ENCODE assay signal across 23 cellular contexts in genomic region chr19:18865106-18865972, GRCh38. TPM values are rescaled to one million over a fixed set of nuclear protein-coding genes. Genes with fewer than 3 reads are reported as not detected.
DNase-seq lines count a peak whose midpoint lies in the region; ATAC-seq, FAIRE-seq and TF ChIP-seq lines count a peak whose summit lies in the region.
"Had no signal": no experiment of that assay in that cellular context is flagged by ENCODE, and none has a peak within 500 bp of the region (broad histone marks: within the 10 kb centered on the region; RNA-seq: fewer than 3 reads in every experiment).

No MANE protein-coding gene starts in this region.

- intact Hi-C loops in K562 (cut with micrococcal nuclease) (loop anchor here (5.0 kb wide), 1 partner anchor 93 kb away; no protein-coding TSS in a partner anchor), left lung (cut with DNase I) (no loop called here)

- H3K4me2 ChIP-seq in K562 (ENCODE audit: insufficient read depth, low read length), result no peak overlapping the region
- H3K4me2 ChIP-seq: BLaER1, GM23338 had no signal

- TF ChIP-seq RAD21 in K562 (CRISPR knock-in tag; conservative IDR thresholded peaks at IDR 0.05 in 1 of 2, IDR thresholded peaks at IDR 0.05 in 1 of 2), result no peak

- FAIRE-seq in K562 (lab: Jason Lieb, UNC), result no peak
- no peak for FAIRE-seq in frontal cortex (lab: Jason Lieb, UNC)
- FAIRE-seq: HTR-8/SVneo had no signal

- TF ChIP-seq CTCF in RWPE1 (conservative IDR thresholded peaks at IDR 0.05; ENCODE audit: low read depth) (no peak), K562 (IDR thresholded peaks at IDR 0.05 in 2 of 3, conservative IDR thresholded peaks at IDR 0.05 in 1 of 3; ENCODE audit: insufficient read depth in 2 of 3, low read depth in 1 of 3, low read length in 3 of 3) (no peak), left lung (IDR thresholded peaks at IDR 0.05) (no peak)

- H3K27me3 ChIP-seq in K562 (ENCODE audit: control insufficient read depth in 2 of 2, insufficient read depth in 2 of 2, low read length in 2 of 2), result no peaks in the 10 kb centered on the region
- peaks cover 0 to 22% of the 10 kb centered on the region in 2 donors for H3K27me3 ChIP-seq in left lung
- H3K27me3 ChIP-seq: BLaER1, SJCRH30 had no signal

- CTCF ChIA-PET in RWPE1 (lab: Yijun Ruan, JAX) (interaction anchor here (0.6 to 1.2 kb wide), 4 partner anchors 15 to 140 kb away, joined by 3 to 5 read pairs (median 4); no protein-coding TSS in a partner anchor), K562 (lab: Yijun Ruan, JAX; ENCODE audit: low intra/inter-chr PET ratio) (interaction anchor here (1.1 kb wide), 2 partner anchors 18 to 687 kb away, joined by 3 read pairs; no protein-coding TSS in a partner anchor)

- TF ChIP-seq POLR2A in K562 (conservative IDR thresholded peaks at IDR 0.05), result no peak

- no peaks in the 10 kb centered on the region for H3K27me3 Mint-ChIP-seq in stimulated activated naive B cell treated with anti-CD40 and anti-IgM and Interleukin-4, amounts not matched to agents 10 μg/mL and 1 μg/mL and 100 μg/mL, for 72 hours
- H3K27me3 Mint-ChIP-seq: CD4-positive, alpha-beta T cell had no signal

- H3K27ac ChIP-seq in RWPE1 (peak overlapping the region; percentile 65), K562 (ENCODE audit: extremely low read depth, low read depth, low read length) (no peak overlapping the region), left lung (no peak overlapping the region)
- H3K27ac ChIP-seq: BLaER1, SJCRH30 had no signal

- no peaks in the 10 kb centered on the region for H3K9me3 ChIP-seq in K562 (replicated peaks; ENCODE audit: control insufficient read depth, insufficient read depth, low read depth, low read length)
- no peaks in the 10 kb centered on the region for H3K9me3 ChIP-seq in left lung
- H3K9me3 ChIP-seq: BLaER1, Caco-2, SJCRH30 had no signal

- 89% methylated on average over 15 of the region's 27 CpGs for WGBS in K562 (ENCODE audit: insufficient coverage, low coverage, missing lambda C conversion rate)

- H3K79me2 ChIP-seq in K562 (ENCODE audit: control insufficient read depth, insufficient read depth, low read length), result no peaks in the 10 kb centered on the region

- no peak for TF ChIP-seq EP300 in K562 (IDR thresholded peaks at IDR 0.05; ENCODE audit: low read length)

- BruUV-seq in K562 (replicated peaks; lab: Mats Ljungman, UMichigan), result no TSS peak

- H3K9me3 Mint-ChIP-seq in stimulated activated naive B cell treated with anti-CD40 and anti-IgM and Interleukin-4, amounts not matched to agents 10 μg/mL and 1 μg/mL and 100 μg/mL, for 72 hours, result no peaks in the 10 kb centered on the region
- H3K9me3 Mint-ChIP-seq: CD4-positive, alpha-beta T cell; GM23338 had no signal

- H3K36me3 ChIP-seq in K562 (ENCODE audit: control insufficient read depth, insufficient read depth, low read length), result peaks cover 79% of the 10 kb centered on the region; the same call in 2 of the 3 replicates
- peaks cover 0 to 83% of the 10 kb centered on the region in 2 donors for H3K36me3 ChIP-seq in left lung

- peak overlapping the region in 1 of 2 experiments; percentile 52; a peak in 2 of 4 replicates for H3K9ac ChIP-seq in K562 (ENCODE audit: insufficient read depth in 1 of 2, low read depth in 2 of 2, low read length in 2 of 2)
- H3K9ac ChIP-seq: BLaER1 had no signal

- POLR2A ChIA-PET in RWPE1 (lab: Yijun Ruan, JAX; ENCODE audit: low non-redundant PET), result interaction anchor here (0.7 kb wide), 1 partner anchor 29 kb away, joined by 6 read pairs; no protein-coding TSS in a partner anchor
- POLR2A ChIA-PET in K562 (lab: Yijun Ruan, JAX), result no interaction called here

- peaks cover 12 to 13% of the 10 kb centered on the region in 2 donors for H3K4me1 Mint-ChIP-seq in stimulated activated naive B cell treated with anti-CD40 and anti-IgM and Interleukin-4, amounts not matched to agents 10 μg/mL and 1 μg/mL and 100 μg/mL, for 72 hours

- DNase-seq in RWPE1 (ENCODE audit: low spot score), result no peak
- DNase-seq in K562 (ENCODE audit: extremely low read depth in 1 of 4, low spot score in 3 of 4), result no peak
- peak in 1 of 2 donors; percentile 65 for DNase-seq in left lung
- DNase-seq in stimulated activated naive B cell treated with anti-CD40 and anti-IgM and Interleukin-4, amounts not matched to agents 10 μg/mL and 1 μg/mL and 100 μg/mL, for 72 hours, result no peak
- no peak for DNase-seq in inferior parietal cortex (ENCODE audit: extremely low spot score)
- no peak for DNase-seq in frontal cortex (ENCODE audit: low spot score in 2 of 2)
- DNase-seq: ACHN; Caco-2; CD4-positive, alpha-beta T cell; DMS 273 treated with DMSO at 0.1 percent for 48 hours; DMS79 treated with DMSO at 0.1 percent for 48 hours; IMR-90; NCI-H1694; NCI-H2081; NCI-H2171; NCI-H345; NCI-H524; NCI-H82; SJCRH30 had no signal

- H3K36me3 Mint-ChIP-seq in stimulated activated naive B cell treated with anti-CD40 and anti-IgM and Interleukin-4, amounts not matched to agents 10 μg/mL and 1 μg/mL and 100 μg/mL, for 72 hours, result peaks cover 59 to 61% of the 10 kb centered on the region in 2 donors

- no peak overlapping the region for H2AFZ ChIP-seq in K562 (ENCODE audit: low read depth, low read length)
- H2AFZ ChIP-seq: GM23338 had no signal

- H3K4me3 Mint-ChIP-seq in stimulated activated naive B cell treated with anti-CD40 and anti-IgM and Interleukin-4, amounts not matched to agents 10 μg/mL and 1 μg/mL and 100 μg/mL, for 72 hours, result no peak overlapping the region
- H3K4me3 Mint-ChIP-seq: CD4-positive, alpha-beta T cell; GM23338 had no signal

- peaks cover 0 to 40% of the 10 kb centered on the region in 2 experiments; a peak in 3 of 5 replicates for H3K4me1 ChIP-seq in K562 (replicated peaks in 1 of 2; ENCODE audit: control insufficient read depth in 2 of 2, insufficient read depth in 2 of 2, low read length in 2 of 2)
- peaks cover 0 to 20% of the 10 kb centered on the region in 2 donors for H3K4me1 ChIP-seq in left lung
- H3K4me1 ChIP-seq: Caco-2, SJCRH30 had no signal

- peaks cover 3% of the 10 kb centered on the region for H3K9me1 ChIP-seq in K562 (ENCODE audit: control insufficient read depth, insufficient read depth, low read length)

- H3K4me3 ChIP-seq in K562 (no peak overlapping the region), left lung (no peak overlapping the region)
- H3K4me3 ChIP-seq: BLaER1, GM23338, SJCRH30 had no signal

- no peak for ATAC-seq in K562
- peak; percentile 9 for ATAC-seq in left lung
- ATAC-seq in stimulated activated naive B cell treated with anti-CD40 and anti-IgM and Interleukin-4, amounts not matched to agents 10 μg/mL and 1 μg/mL and 100 μg/mL, for 72 hours (replicated peaks), result no peak
- no peak for ATAC-seq in GM18868 (IDR thresholded peaks at IDR 0.05; ENCODE audit: unreplicated experiment)

- H3K27ac Mint-ChIP-seq in stimulated activated naive B cell treated with anti-CD40 and anti-IgM and Interleukin-4, amounts not matched to agents 10 μg/mL and 1 μg/mL and 100 μg/mL, for 72 hours, result peak overlapping the region; percentile 75
- H3K27ac Mint-ChIP-seq: CD4-positive, alpha-beta T cell; GM23338 had no signal

- H4K20me1 ChIP-seq in K562 (replicated peaks; ENCODE audit: control insufficient read depth, insufficient read depth, low read length), result no peaks in the 10 kb centered on the region; the same call in 1 of the 2 replicates

- in situ Hi-C loops in K562 (cut with MboI), result no loop called here

RNA-seq across cellular contexts. Expression of gene CERS1, which starts 30.6 kb away (rescaled TPM):
- total RNA-seq in K562 (2011; cell fraction: chromatin; rRNA removed; ENCODE audit: low replicate concordance), result 1.3 and 6.2 TPM in 2 replicates
- 4.2 and 5.0 TPM in 2 replicates for total RNA-seq in K562 (2011; cell fraction: nucleolus; rRNA removed)
- 1.5 and 3.7 TPM in 2 replicates for total RNA-seq in K562 (2011; cell fraction: nucleoplasm; rRNA removed)
- total RNA-seq in K562 (2014; rRNA removed) (0.86 TPM in 2 replicates), K562 (2014; rRNA removed; fragmentation: Illumina TruSeq; extraction: Trizol) (0.13 and 0.33 TPM in 2 replicates), K562 (2015; rRNA removed; fragmentation: Illumina TruSeq; extraction: Trizol) (0.43 and 1.4 TPM in 2 replicates), K562 (2021) (1.5 and 1.7 TPM in 2 replicates), left lung (under 1 TPM; 0.20 to 0.24 TPM), frontal cortex (21.2 TPM)
- polyA plus RNA-seq in K562 (2011; rRNA removed) (1.5 and 3.8 TPM in 2 replicates), K562 (2014; fragmentation: Illumina TruSeq; extraction: Trizol) (0.80 and 1.7 TPM in 2 replicates), K562 (2014; fragmentation: Nextera tagmentation; extraction: Ambion mirVana) (not detected), K562 (2014; rRNA removed) (1.1 TPM in 2 replicates)
- 5.5 and 5.7 TPM in 2 replicates for polyA plus RNA-seq in K562 (2011; cell fraction: cytosol; rRNA removed)
- 3.7 and 4.0 TPM in 2 replicates for polyA plus RNA-seq in K562 (2011; cell fraction: nucleus; rRNA removed)
- polyA plus RNA-seq in K562 (2012), result 0.71 and 0.87 TPM in 2 replicates
- polyA minus RNA-seq in K562 (2011; rRNA and poly(A)+ RNA removed), result 1.1 and 2.3 TPM in 2 replicates
- polyA minus RNA-seq in K562 (2011; cell fraction: cytosol; rRNA and poly(A)+ RNA removed), result 1.2 and 3.5 TPM in 2 replicates
- 0.40 and 0.78 TPM in 2 replicates for polyA minus RNA-seq in K562 (2011; cell fraction: nucleus; rRNA and poly(A)+ RNA removed)
- total RNA-seq: CD4-positive, alpha-beta T cell had no signal

RNA-seq across cellular contexts. Expression of gene UPF1, which starts 33.6 kb away (rescaled TPM):
- total RNA-seq in K562 (2011; cell fraction: chromatin; rRNA removed; ENCODE audit: low replicate concordance), result 164 and 380 TPM in 2 replicates
- total RNA-seq in K562 (2011; cell fraction: nucleolus; rRNA removed), result 194 and 199 TPM in 2 replicates
- 117 and 137 TPM in 2 replicates for total RNA-seq in K562 (2011; cell fraction: nucleoplasm; rRNA removed)
- 59.6 and 66.0 TPM in 2 replicates for total RNA-seq in K562 (2014; rRNA removed)
- total RNA-seq in K562 (2014; rRNA removed; fragmentation: Illumina TruSeq; extraction: Trizol), result 24.6 and 27.9 TPM in 2 replicates
- total RNA-seq in K562 (2015; rRNA removed; fragmentation: Illumina TruSeq; extraction: Trizol), result 27.8 and 31.1 TPM in 2 replicates
- 98.8 and 103 TPM in 2 replicates for total RNA-seq in K562 (2021)
- polyA plus RNA-seq in K562 (2011; rRNA removed), result 21.5 and 44.9 TPM in 2 replicates
- 21.0 and 30.1 TPM in 2 replicates for polyA plus RNA-seq in K562 (2011; cell fraction: cytosol; rRNA removed)
- polyA plus RNA-seq in K562 (2011; cell fraction: nucleus; rRNA removed), result 96.8 and 126 TPM in 2 replicates
- polyA plus RNA-seq in K562 (2012), result 49.2 and 51.8 TPM in 2 replicates
- 47.1 and 49.1 TPM in 2 replicates for polyA plus RNA-seq in K562 (2014; fragmentation: Illumina TruSeq; extraction: Trizol)
- under 1 TPM; 0.34 to 0.71 TPM for polyA plus RNA-seq in K562 (2014; fragmentation: Nextera tagmentation; extraction: Ambion mirVana)
- polyA plus RNA-seq in K562 (2014; rRNA removed), result 36.5 and 40.7 TPM in 2 replicates
- 68.3 and 101 TPM in 2 replicates for polyA minus RNA-seq in K562 (2011; rRNA and poly(A)+ RNA removed)
- polyA minus RNA-seq in K562 (2011; cell fraction: cytosol; rRNA and poly(A)+ RNA removed), result 99.1 and 134 TPM in 2 replicates
- polyA minus RNA-seq in K562 (2011; cell fraction: nucleus; rRNA and poly(A)+ RNA removed), result 61.1 and 76.9 TPM in 2 replicates
- total RNA-seq in left lung, result 10 to 100 TPM; 66.9 to 80.9 TPM
- total RNA-seq in frontal cortex, result 38.3 TPM

RNA-seq across cellular contexts. Expression of gene COPE, which starts 53.8 kb away (rescaled TPM):
- 63.5 and 278 TPM in 2 replicates for total RNA-seq in K562 (2011; cell fraction: chromatin; rRNA removed; ENCODE audit: low replicate concordance)
- total RNA-seq in K562 (2011; cell fraction: nucleolus; rRNA removed), result 249 and 252 TPM in 2 replicates
- 127 and 141 TPM in 2 replicates for total RNA-seq in K562 (2011; cell fraction: nucleoplasm; rRNA removed)
- total RNA-seq in K562 (2014; rRNA removed) (239 and 305 TPM in 2 replicates), K562 (2014; rRNA removed; fragmentation: Illumina TruSeq; extraction: Trizol) (19.2 and 33.2 TPM in 2 replicates), K562 (2015; rRNA removed; fragmentation: Illumina TruSeq; extraction: Trizol) (130 and 147 TPM in 2 replicates), K562 (2021) (273 and 289 TPM in 2 replicates), left lung (100 to 1,000 TPM; 196 to 226 TPM), frontal cortex (92.5 TPM)
- polyA plus RNA-seq in K562 (2011; rRNA removed) (159 and 263 TPM in 2 replicates), K562 (2014; fragmentation: Illumina TruSeq; extraction: Trizol) (50.1 and 152 TPM in 2 replicates), K562 (2014; fragmentation: Nextera tagmentation; extraction: Ambion mirVana) (10 to 100 TPM in 1 of 2 experiments, 1 to 10 TPM in 1; 5.8 to 18.3 TPM), K562 (2014; rRNA removed) (230 and 233 TPM in 2 replicates)
- 307 and 533 TPM in 2 replicates for polyA plus RNA-seq in K562 (2011; cell fraction: cytosol; rRNA removed)
- polyA plus RNA-seq in K562 (2011; cell fraction: nucleus; rRNA removed), result 164 and 210 TPM in 2 replicates
- 176 and 372 TPM in 2 replicates for polyA plus RNA-seq in K562 (2012)
- polyA minus RNA-seq in K562 (2011; rRNA and poly(A)+ RNA removed), result 43.6 and 67.0 TPM in 2 replicates
- polyA minus RNA-seq in K562 (2011; cell fraction: cytosol; rRNA and poly(A)+ RNA removed), result 103 and 143 TPM in 2 replicates
- 49.1 and 66.3 TPM in 2 replicates for polyA minus RNA-seq in K562 (2011; cell fraction: nucleus; rRNA and poly(A)+ RNA removed)

RNA-seq across cellular contexts. Expression of gene DDX49, which starts 54.2 kb away (rescaled TPM):
- total RNA-seq in K562 (2011; cell fraction: chromatin; rRNA removed; ENCODE audit: low replicate concordance), result 17.3 and 60.1 TPM in 2 replicates
- total RNA-seq in K562 (2011; cell fraction: nucleolus; rRNA removed), result 53.9 and 64.9 TPM in 2 replicates
- total RNA-seq in K562 (2011; cell fraction: nucleoplasm; rRNA removed), result 23.2 and 29.4 TPM in 2 replicates
- total RNA-seq in K562 (2014; rRNA removed) (113 and 149 TPM in 2 replicates), K562 (2014; rRNA removed; fragmentation: Illumina TruSeq; extraction: Trizol) (26.2 and 45.7 TPM in 2 replicates), K562 (2015; rRNA removed; fragmentation: Illumina TruSeq; extraction: Trizol) (51.1 and 57.8 TPM in 2 replicates), K562 (2021) (78.9 and 88.6 TPM in 2 replicates), left lung (10 to 100 TPM; 33.5 to 40.7 TPM), frontal cortex (66.9 TPM)
- polyA plus RNA-seq in K562 (2011; rRNA removed) (35.6 and 43.2 TPM in 2 replicates), K562 (2014; fragmentation: Illumina TruSeq; extraction: Trizol) (33.3 and 53.3 TPM in 2 replicates), K562 (2014; fragmentation: Nextera tagmentation; extraction: Ambion mirVana) (1 to 10 TPM; 1.1 to 6.3 TPM), K562 (2014; rRNA removed) (61.3 and 65.9 TPM in 2 replicates)
- polyA plus RNA-seq in K562 (2011; cell fraction: cytosol; rRNA removed), result 53.9 and 97.8 TPM in 2 replicates
- 37.4 and 64.0 TPM in 2 replicates for polyA plus RNA-seq in K562 (2011; cell fraction: nucleus; rRNA removed)
- 53.0 and 58.9 TPM in 2 replicates for polyA plus RNA-seq in K562 (2012)
- 27.6 and 57.1 TPM in 2 replicates for polyA minus RNA-seq in K562 (2011; rRNA and poly(A)+ RNA removed)
- polyA minus RNA-seq in K562 (2011; cell fraction: cytosol; rRNA and poly(A)+ RNA removed), result 34.9 and 39.1 TPM in 2 replicates
- 23.5 and 26.5 TPM in 2 replicates for polyA minus RNA-seq in K562 (2011; cell fraction: nucleus; rRNA and poly(A)+ RNA removed)
